Comparison of ENCODE assay signal across 16 cellular contexts in the genomic region with DNA sequence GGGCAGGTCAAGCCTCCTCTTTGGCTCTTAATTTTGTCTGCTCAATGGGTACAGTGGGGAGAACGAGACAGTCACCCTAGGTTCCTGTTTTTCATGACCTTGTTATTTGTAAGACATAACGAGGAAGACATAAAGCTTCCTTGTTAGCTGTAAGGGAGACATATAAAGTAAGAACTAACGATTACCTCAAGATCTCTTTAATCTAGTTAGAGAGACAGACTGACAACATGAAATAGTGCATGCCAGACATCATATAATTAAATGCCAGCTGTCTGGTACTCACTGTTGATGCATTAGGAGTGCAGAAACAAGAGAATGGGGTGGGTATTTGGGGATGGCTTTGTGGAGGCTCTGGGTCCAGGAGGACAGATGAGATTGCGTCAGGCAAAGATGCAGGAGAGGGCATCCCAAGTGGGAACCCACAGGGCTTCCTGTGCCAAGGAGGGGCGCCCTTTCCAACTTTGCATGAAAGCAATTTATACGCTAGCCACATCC. TPM values are rescaled to one million over a fixed set of nuclear protein-coding genes. Genes with fewer than 3 reads are reported as not detected.
DNase-seq lines count a peak whose midpoint lies in the region; ATAC-seq and TF ChIP-seq lines count a peak whose summit lies in the region.
"Had no signal": no experiment of that assay in that cellular context is flagged by ENCODE, and none has a peak within 500 bp of the region (broad histone marks: within the 10 kb centered on the region; RNA-seq: fewer than 3 reads in every experiment).

No MANE protein-coding gene starts in this region.

- peak overlapping the region in 1 of 2 donors; percentile 29 for H3K4me3 ChIP-seq in CD4-positive, alpha-beta memory T cell (ENCODE audit: low read length in 2 of 2)
- no peak overlapping the region for H3K4me3 ChIP-seq in OCI-LY3 (ENCODE audit: low read length)
- H3K4me3 ChIP-seq: prostate gland, stomach had no signal

- peak overlapping the region; percentile 91 for H3K27ac ChIP-seq in CD4-positive, alpha-beta memory T cell (ENCODE audit: low read depth, low read length)
- no peak overlapping the region for H3K27ac ChIP-seq in OCI-LY3 (ENCODE audit: low read length)
- H3K27ac ChIP-seq: prostate gland, RWPE1 had no signal

- no peaks in the 10 kb centered on the region for H3K9me3 Mint-ChIP-seq in CD4-positive, alpha-beta memory T cell
- no peaks in the 10 kb centered on the region for H3K9me3 Mint-ChIP-seq in brain
- H3K9me3 Mint-ChIP-seq: dendritic cell treated with granulocyte-macrophage colony-stimulating factor and Interleukin-4, amounts not matched to agents 40 ng/mL and 50 ng/mL, for 4 days had no signal

- H3K4me1 Mint-ChIP-seq in CD4-positive, alpha-beta memory T cell: peaks cover 65 to 96% (median 81%) of the 10 kb centered on the region in 4 donors
- peaks cover 64% of the 10 kb centered on the region for H3K4me1 Mint-ChIP-seq in brain

- H3K4me2 ChIP-seq in OCI-LY3 (ENCODE audit: low read length): no peak overlapping the region

- peak overlapping the region; percentile 56; the same call in 1 of the 2 replicates for H2AFZ ChIP-seq in OCI-LY3 (ENCODE audit: low read depth, low read length)

- H3K27me3 Mint-ChIP-seq in CD4-positive, alpha-beta memory T cell: no peaks in the 10 kb centered on the region
- peaks cover 6% of the 10 kb centered on the region for H3K27me3 Mint-ChIP-seq in brain

- H3K9ac ChIP-seq in OCI-LY3 (ENCODE audit: low read length): no peak overlapping the region

- ATAC-seq in HG02798 (IDR thresholded peaks at IDR 0.05; ENCODE audit: poor library complexity, unreplicated experiment): no peak
- ATAC-seq: WTC11 had no signal

- peaks cover 10% of the 10 kb centered on the region for H3K79me2 ChIP-seq in OCI-LY3 (ENCODE audit: low read length)

- no peaks in the 10 kb centered on the region for H3K9me3 ChIP-seq in CD4-positive, alpha-beta memory T cell (ENCODE audit: control insufficient read depth in 1 of 2, low read length in 2 of 2)
- no peaks in the 10 kb centered on the region for H3K9me3 ChIP-seq in OCI-LY3 (ENCODE audit: insufficient read depth, low read length)
- H3K9me3 ChIP-seq: Caco-2, prostate gland, stomach had no signal

- CTCF ChIA-PET in CD4-positive, alpha-beta memory T cell (lab: Charles Lee; ENCODE audit: partially characterized antibody): interaction anchor here (1.4 to 6.6 kb wide), 5 partner anchors 9 to 189 kb away, joined by 3 to 77 read pairs (median 18); no protein-coding TSS in a partner anchor
- CTCF ChIA-PET in HEK293T (lab: Yijun Ruan, JAX): no interaction called here

- H3K27ac Mint-ChIP-seq in CD4-positive, alpha-beta memory T cell: peak overlapping the region; percentile 98 to 100 (median 100)
- peak overlapping the region in 4 of 5 experiments; percentile 13 to 95 (median 56) for H3K27ac Mint-ChIP-seq in brain
- H3K27ac Mint-ChIP-seq: dendritic cell treated with granulocyte-macrophage colony-stimulating factor and Interleukin-4, amounts not matched to agents 40 ng/mL and 50 ng/mL, for 4 days; WTC11 had no signal

- TF ChIP-seq CTCF in OCI-LY3 (IDR thresholded peaks at IDR 0.05; ENCODE audit: low read depth, low read length): no peak
- no peak for TF ChIP-seq CTCF in brain (conservative IDR thresholded peaks at IDR 0.05)

- H3K36me3 ChIP-seq in CD4-positive, alpha-beta memory T cell (ENCODE audit: insufficient read depth, low read length): no peaks in the 10 kb centered on the region
- H3K36me3 ChIP-seq in OCI-LY3 (replicated peaks; ENCODE audit: low read depth, low read length): no peaks in the 10 kb centered on the region
- H3K36me3 ChIP-seq: prostate gland, stomach had no signal

- intact Hi-C loops in CD4-positive, alpha-beta memory T cell (cut with micrococcal nuclease): loop anchor here (5.0 to 10.0 kb wide), 2 partner anchors 71 to 311 kb away; a partner anchor contains a TSS

- no peaks in the 10 kb centered on the region for H4K20me1 ChIP-seq in OCI-LY3 (ENCODE audit: insufficient read depth, low read length)

- peaks cover 91% of the 10 kb centered on the region for H3K4me1 ChIP-seq in CD4-positive, alpha-beta memory T cell (ENCODE audit: insufficient read depth, low read length)
- H3K4me1 ChIP-seq in OCI-LY3 (ENCODE audit: low read length): peaks cover 17% of the 10 kb centered on the region
- H3K4me1 ChIP-seq: prostate gland had no signal

- peaks cover 0 to 4% of the 10 kb centered on the region in 2 donors for H3K36me3 Mint-ChIP-seq in CD4-positive, alpha-beta memory T cell
- H3K36me3 Mint-ChIP-seq in brain: no peaks in the 10 kb centered on the region
- H3K36me3 Mint-ChIP-seq: WTC11 had no signal

- no peaks in the 10 kb centered on the region for H3K27me3 ChIP-seq in CD4-positive, alpha-beta memory T cell (ENCODE audit: insufficient read depth, low read length)
- H3K27me3 ChIP-seq in OCI-LY3 (ENCODE audit: low read depth, low read length): no peaks in the 10 kb centered on the region
- H3K27me3 ChIP-seq: stomach had no signal

- POLR2A ChIA-PET in CD4-positive, alpha-beta memory T cell (lab: Charles Lee; ENCODE audit: partially characterized antibody): interaction anchor here (0.7 to 23.5 kb wide), 12 partner anchors 8 to 70 kb away, joined by 3 to 977 read pairs (median 6); a partner anchor contains a TSS
- POLR2A ChIA-PET in HEK293T (lab: Yijun Ruan, JAX): no interaction called here

- peak overlapping the region in 7 of 8 donors; percentile 68 to 89 (median 79) for H3K4me3 Mint-ChIP-seq in CD4-positive, alpha-beta memory T cell
- H3K4me3 Mint-ChIP-seq in brain: no peak overlapping the region
- H3K4me3 Mint-ChIP-seq: dendritic cell treated with granulocyte-macrophage colony-stimulating factor and Interleukin-4, amounts not matched to agents 40 ng/mL and 50 ng/mL, for 4 days; WTC11 had no signal

- DNase-seq in AML-193 (lab: John Stamatoyannopoulos, UW) (peak; percentile 22 to 31), anterior cingulate cortex (lab: John Stamatoyannopoulos, UW) (no peak), HEK293T (ENCODE audit: extremely low spot score) (no peak)
- no peak for DNase-seq in CD4-positive, alpha-beta memory T cell
- no peak for DNase-seq in stimulated activated CD4-positive, alpha-beta T cell treated with anti-CD3 and anti-CD28 coated beads, Interleukin-4, amount 100 ng/mL, for 24 hours
- DNase-seq: Caco-2; NCI-H1436 treated with DMSO at 0.1 percent for 48 hours; stimulated activated CD4-positive, alpha-beta T cell treated with anti-CD3 and anti-CD28 coated beads, Interleukin-2, amount 100 ng/mL, for 24 hours; stomach had no signal

TF ChIP-seq in HEK293T, 16 proteins besides CTCF, POLR2A, EP300 and RAD21:
- no peak for TF ChIP-seq BHLHE40 (IDR thresholded peaks at IDR 0.05; ENCODE audit: borderline replicate concordance)
- no peak for TF ChIP-seq ARNT (IDR thresholded peaks at IDR 0.05)

RNA-seq across cellular contexts. Expression of a gene that starts 3.8 kb away (rescaled TPM):
- total RNA-seq in CD4-positive, alpha-beta memory T cell: 10 to 100 TPM; 25.1 to 27.8 TPM
- polyA plus RNA-seq in CD4-positive, alpha-beta memory T cell: 100 to 1,000 TPM; 151 to 226 TPM
- 233 TPM for polyA plus RNA-seq in brain (ENCODE audit: insufficient read depth, low read depth, low replicate concordance)

Comparison
In these comparisons a context has a peak if more than half of its experiments do, and no peak if none do; other contexts are left out.
1. DNase-seq: peak in AML-193 (2 of 2); none in CD4-positive, alpha-beta memory T cell (0 of 5), stimulated activated CD4-positive, alpha-beta T cell treated with anti-CD3 and anti-CD28 coated beads, Interleukin-4, amount 100 ng/mL, for 24 hours (single experiment), anterior cingulate cortex (0 of 58) and HEK293T (single experiment).
2. H3K4me3 Mint-ChIP-seq: peak in CD4-positive, alpha-beta memory T cell (7 of 8); none in brain (0 of 5).